Comparison of ENCODE assay signal across 2 cellular contexts in the genomic region with DNA sequence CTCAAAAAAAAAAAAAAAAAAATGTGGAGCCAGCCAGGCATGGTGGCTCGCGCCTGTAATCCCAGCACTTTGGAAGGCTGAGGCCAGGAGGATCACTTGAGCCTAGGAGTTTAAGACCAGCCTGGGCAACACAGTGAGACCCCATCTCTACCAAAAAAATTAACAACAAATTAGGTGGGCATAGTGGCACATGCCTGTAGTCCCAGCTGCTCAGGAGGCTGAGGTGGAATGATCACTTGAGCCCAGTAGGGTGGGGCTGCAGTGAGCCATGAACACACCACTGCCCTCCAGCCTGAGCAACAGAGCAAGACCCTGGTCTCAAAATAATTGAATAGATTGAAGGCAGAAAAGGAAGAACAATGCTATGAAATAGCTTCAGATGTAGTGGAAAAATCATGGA.
TF ChIP-seq lines count a peak whose summit lies in the region.

No MANE protein-coding gene starts in this region.

TF ChIP-seq in HEK293, 187 proteins besides CTCF, POLR2A, EP300 and RAD21:
- TF ChIP-seq ZNF121 (tag by site-specific recombination; IDR thresholded peaks at IDR 0.05): peak; percentile 84

TF ChIP-seq in H1, 55 proteins besides CTCF, POLR2A, EP300 and RAD21:
- 0 out of 2 replicates have a peak, but pooled peaks have one; percentile 38 for TF ChIP-seq KDM1A (IDR thresholded peaks at IDR 0.05; ENCODE audit: borderline replicate concordance, low read length)
TF ChIP-seq in H1: peak in this region for 1; not testable (repeated sequence) for 54.
